36 cellular contexts compared by ENCODE assay signal in the genomic region with DNA sequence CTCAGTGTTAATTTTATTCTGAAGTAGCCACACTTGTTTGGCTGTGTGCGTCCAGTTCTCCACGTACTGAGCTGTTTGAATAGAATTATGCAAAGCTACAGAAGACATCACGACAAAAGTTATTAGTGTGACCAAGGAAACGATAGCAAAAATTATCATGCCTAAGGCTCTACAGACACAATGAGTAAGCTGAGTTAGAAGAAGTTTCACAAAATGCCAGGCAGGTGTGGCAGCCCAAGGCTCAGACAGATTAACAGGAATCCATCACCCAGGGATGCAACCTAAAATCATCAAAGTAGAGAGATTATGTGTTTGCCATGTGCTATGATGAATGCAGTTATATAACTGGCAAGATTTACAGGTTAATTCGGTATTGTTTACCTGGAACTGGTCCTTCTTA.
"Had no signal": no experiment of that assay in that cellular context is flagged by ENCODE, and none has a peak within 500 bp of the region (broad histone marks: within the 10 kb centered on the region; RNA-seq: fewer than 3 reads in every experiment).

No MANE protein-coding gene starts in this region.

- ATAC-seq: activated CD4-positive, alpha-beta T cell treated with anti-CD3 and anti-CD28 coated beads for 36 hours; activated CD4-positive, CD25-positive, alpha-beta regulatory T cell treated with anti-CD3 and anti-CD28 coated beads, Interleukin-2, amount 50 U/mL, for 24 hours; activated CD8-positive, alpha-beta memory T cell treated with anti-CD3 and anti-CD28 coated beads, Interleukin-2, amount 10 ng/mL, durations not matched to agents 7 days and 5 days; activated CD8-positive, alpha-beta T cell treated with anti-CD3 and anti-CD28 coated beads, Interleukin-2, amount 10 ng/mL, durations not matched to agents 7 days and 5 days; activated naive CD8-positive, alpha-beta T cell treated with anti-CD3 and anti-CD28 coated beads, Interleukin-2, amount 50 U/mL, for 24 hours; T-cell; WTC11 had no signal

- H3K27me3 Mint-ChIP-seq: activated CD4-positive, alpha-beta T cell treated with anti-CD3 and anti-CD28 coated beads, Interleukin-2, amount 10 ng/mL, durations not matched to agents 7 days and 5 days; activated naive CD4-positive, alpha-beta T cell treated with anti-CD3 and anti-CD28 coated beads, Interleukin-2, amount 50 U/mL, for 24 hours; activated naive CD8-positive, alpha-beta T cell; activated T-cell treated with anti-CD3 and anti-CD28 coated beads, Interleukin-2, amount 50 U/mL, for 24 hours had no signal

- H3K9me3 Mint-ChIP-seq: activated CD4-positive, alpha-beta memory T cell treated with anti-CD3 and anti-CD28 coated beads, Interleukin-2, amount 10 ng/mL, durations not matched to agents 7 days and 5 days; activated CD4-positive, alpha-beta T cell treated with anti-CD3 and anti-CD28 coated beads, Interleukin-2, amount 10 ng/mL, durations not matched to agents 7 days and 5 days; activated naive CD4-positive, alpha-beta T cell treated with anti-CD3 and anti-CD28 coated beads, Interleukin-2, amount 10 ng/mL, durations not matched to agents 7 days and 5 days; activated naive CD4-positive, alpha-beta T cell treated with anti-CD3 and anti-CD28 coated beads, Interleukin-2, amount 50 U/mL, for 24 hours; activated naive CD8-positive, alpha-beta T cell treated with anti-CD3 and anti-CD28 coated beads, Interleukin-2, amount 10 ng/mL, durations not matched to agents 7 days and 5 days; activated naive CD8-positive, alpha-beta T cell treated with anti-CD3 and anti-CD28 coated beads, Interleukin-2, amount 50 U/mL, for 24 hours; activated T-cell treated with anti-CD3 and anti-CD28 coated beads, Interleukin-2, amount 50 U/mL, for 24 hours; activated T-helper 2 cell treated with anti-CD3 and anti-CD28 coated beads, Interferon-gamma antibody, Interleukin-2, Interleukin-4, amounts not matched to agents 10 μg/mL and 5 μg/mL and 100 μg/mL, durations not matched to agents 14 hours and 24 hours and 36 hours; T-cell; T-helper 1 cell treated with Interleukin-12 subunit alpha and Interleukin-12 subunit beta and Interleukin-4 antibody, amounts not matched to agents 30 μg/mL and 1 μg/mL, for 36 hours; T-helper 2 cell treated with Interferon-gamma antibody and Interleukin-4, amounts not matched to agents 5 μg/mL and 100 μg/mL, for 36 hours had no signal

- H3K4me1 Mint-ChIP-seq: activated CD4-positive, alpha-beta memory T cell treated with anti-CD3 and anti-CD28 coated beads, Interleukin-2, amount 10 ng/mL, durations not matched to agents 7 days and 5 days; activated CD4-positive, alpha-beta T cell treated with anti-CD3 and anti-CD28 coated beads for 36 hours; activated CD4-positive, alpha-beta T cell treated with anti-CD3 and anti-CD28 coated beads, Interleukin-2, amount 10 ng/mL, durations not matched to agents 7 days and 5 days; activated CD8-positive, alpha-beta memory T cell treated with anti-CD3 and anti-CD28 coated beads, Interleukin-2, amount 10 ng/mL, durations not matched to agents 7 days and 5 days; activated naive CD4-positive, alpha-beta T cell treated with anti-CD3 and anti-CD28 coated beads, Interleukin-2, amount 10 ng/mL, durations not matched to agents 7 days and 5 days; activated naive CD4-positive, alpha-beta T cell treated with anti-CD3 and anti-CD28 coated beads, Interleukin-2, amount 50 U/mL, for 24 hours; activated naive CD8-positive, alpha-beta T cell treated with anti-CD3 and anti-CD28 coated beads, Interleukin-2, amount 10 ng/mL, durations not matched to agents 7 days and 5 days; activated naive CD8-positive, alpha-beta T cell treated with anti-CD3 and anti-CD28 coated beads, Interleukin-2, amount 50 U/mL, for 24 hours; T-cell; WTC11 had no signal

- H3K27ac Mint-ChIP-seq: activated CD4-positive, alpha-beta memory T cell treated with anti-CD3 and anti-CD28 coated beads, Interleukin-2, amount 10 ng/mL, durations not matched to agents 7 days and 5 days; activated CD4-positive, alpha-beta T cell treated with anti-CD3 and anti-CD28 coated beads for 36 hours; activated CD4-positive, alpha-beta T cell treated with anti-CD3 and anti-CD28 coated beads, Interleukin-2, amount 10 ng/mL, durations not matched to agents 7 days and 5 days; activated CD8-positive, alpha-beta memory T cell treated with anti-CD3 and anti-CD28 coated beads, Interleukin-2, amount 10 ng/mL, durations not matched to agents 7 days and 5 days; activated CD8-positive, alpha-beta T cell treated with anti-CD3 and anti-CD28 coated beads, Interleukin-2, amount 10 ng/mL, durations not matched to agents 7 days and 5 days; activated naive CD4-positive, alpha-beta T cell treated with anti-CD3 and anti-CD28 coated beads, Interleukin-2, amount 10 ng/mL, durations not matched to agents 7 days and 5 days; activated naive CD4-positive, alpha-beta T cell treated with anti-CD3 and anti-CD28 coated beads, Interleukin-2, amount 50 U/mL, for 24 hours; activated naive CD8-positive, alpha-beta T cell; activated naive CD8-positive, alpha-beta T cell treated with anti-CD3 and anti-CD28 coated beads, Interleukin-2, amount 10 ng/mL, durations not matched to agents 7 days and 5 days; activated naive CD8-positive, alpha-beta T cell treated with anti-CD3 and anti-CD28 coated beads, Interleukin-2, amount 50 U/mL, for 24 hours; activated T-cell treated with anti-CD3 and anti-CD28 coated beads, Interleukin-2, amount 50 U/mL, for 24 hours; activated T-helper 2 cell treated with anti-CD3 and anti-CD28 coated beads, Interferon-gamma antibody, Interleukin-2, Interleukin-4, amounts not matched to agents 10 μg/mL and 5 μg/mL and 100 μg/mL, durations not matched to agents 14 hours and 24 hours and 36 hours; T-cell; T-helper 1 cell treated with Interleukin-12 subunit alpha and Interleukin-12 subunit beta and Interleukin-4 antibody, amounts not matched to agents 30 μg/mL and 1 μg/mL, for 36 hours; T-helper 2 cell treated with Interferon-gamma antibody and Interleukin-4, amounts not matched to agents 5 μg/mL and 100 μg/mL, for 36 hours; WTC11 had no signal

- DNase-seq: activated CD4-positive, alpha-beta memory T cell treated with anti-CD3 and anti-CD28 coated beads, Interleukin-2, amount 10 ng/mL, durations not matched to agents 7 days and 5 days; activated CD4-positive, alpha-beta T cell treated with anti-CD3 and anti-CD28 coated beads for 1 hour; activated CD4-positive, alpha-beta T cell treated with anti-CD3 and anti-CD28 coated beads for 36 hours; activated CD4-positive, alpha-beta T cell treated with anti-CD3 and anti-CD28 coated beads for 48 hours; activated CD4-positive, alpha-beta T cell treated with anti-CD3 and anti-CD28 coated beads, Interleukin-2, amount 10 ng/mL, durations not matched to agents 7 days and 5 days; activated CD4-positive, alpha-beta T cell treated with anti-CD3 and anti-CD28 coated beads, Interleukin-2, amount 50 U/mL, for 48 hours; activated CD4-positive, CD25-positive, alpha-beta regulatory T cell; activated CD8-positive, alpha-beta memory T cell treated with anti-CD3 and anti-CD28 coated beads for 24 hours; activated CD8-positive, alpha-beta memory T cell treated with anti-CD3 and anti-CD28 coated beads, Interleukin-2, amount 10 ng/mL, durations not matched to agents 7 days and 5 days; activated CD8-positive, alpha-beta memory T cell treated with anti-CD3 and anti-CD28 coated beads, Interleukin-2, amount 50 U/mL, for 48 hours; activated CD8-positive, alpha-beta T cell treated with anti-CD3 and anti-CD28 coated beads, Interleukin-2, amount 10 ng/mL, durations not matched to agents 7 days and 5 days; activated effector memory CD4-positive, alpha-beta T cell treated with Interleukin-2 at 50 U/mL for 16 hours; activated gamma-delta T cell; activated naive CD4-positive, alpha-beta T cell treated with anti-CD3 and anti-CD28 coated beads, Interleukin-2, amount 10 ng/mL, durations not matched to agents 7 days and 5 days; activated naive CD4-positive, alpha-beta T cell treated with Interleukin-2 at 50 U/mL for 16 hours; activated naive CD8-positive, alpha-beta T cell treated with anti-CD3 and anti-CD28 coated beads, Interleukin-2, amount 10 ng/mL, durations not matched to agents 7 days and 5 days; activated naive CD8-positive, alpha-beta T cell treated with anti-CD3 and anti-CD28 coated beads, Interleukin-2, amount 50 U/mL, for 24 hours; activated T-cell treated with anti-CD3 and anti-CD28 coated beads, Interleukin-2, amount 50 U/mL, for 24 hours; activated T-cell treated with anti-CD3 and anti-CD28 coated beads, Interleukin-2, amount 50 U/mL, for 48 hours; amygdala; anterior cingulate cortex; brain microvascular endothelial cell; central memory CD4-positive, alpha-beta T cell; T-cell; T-helper 2 cell; T-helper 9 cell; WERI-Rb-1 had no signal

- H3K27me3 ChIP-seq: ascending aorta, brain microvascular endothelial cell, breast epithelium had no signal

- H3K36me3 Mint-ChIP-seq: activated CD8-positive, alpha-beta memory T cell treated with anti-CD3 and anti-CD28 coated beads, Interleukin-2, amount 10 ng/mL, durations not matched to agents 7 days and 5 days; activated naive CD4-positive, alpha-beta T cell treated with anti-CD3 and anti-CD28 coated beads, Interleukin-2, amount 10 ng/mL, durations not matched to agents 7 days and 5 days; activated naive CD4-positive, alpha-beta T cell treated with anti-CD3 and anti-CD28 coated beads, Interleukin-2, amount 50 U/mL, for 24 hours; activated naive CD8-positive, alpha-beta T cell; activated naive CD8-positive, alpha-beta T cell treated with anti-CD3 and anti-CD28 coated beads, Interleukin-2, amount 10 ng/mL, durations not matched to agents 7 days and 5 days; T-cell had no signal

- H3K9me3 ChIP-seq: ascending aorta, breast epithelium had no signal

- H3K4me3 Mint-ChIP-seq: activated CD4-positive, alpha-beta memory T cell treated with anti-CD3 and anti-CD28 coated beads, Interleukin-2, amount 10 ng/mL, durations not matched to agents 7 days and 5 days; activated CD4-positive, alpha-beta T cell treated with anti-CD3 and anti-CD28 coated beads for 36 hours; activated CD4-positive, alpha-beta T cell treated with anti-CD3 and anti-CD28 coated beads, Interleukin-2, amount 10 ng/mL, durations not matched to agents 7 days and 5 days; activated CD8-positive, alpha-beta memory T cell treated with anti-CD3 and anti-CD28 coated beads, Interleukin-2, amount 10 ng/mL, durations not matched to agents 7 days and 5 days; activated CD8-positive, alpha-beta T cell treated with anti-CD3 and anti-CD28 coated beads, Interleukin-2, amount 10 ng/mL, durations not matched to agents 7 days and 5 days; activated naive CD4-positive, alpha-beta T cell treated with anti-CD3 and anti-CD28 coated beads, Interleukin-2, amount 10 ng/mL, durations not matched to agents 7 days and 5 days; activated naive CD4-positive, alpha-beta T cell treated with anti-CD3 and anti-CD28 coated beads, Interleukin-2, amount 50 U/mL, for 24 hours; activated naive CD8-positive, alpha-beta T cell; activated naive CD8-positive, alpha-beta T cell treated with anti-CD3 and anti-CD28 coated beads, Interleukin-2, amount 10 ng/mL, durations not matched to agents 7 days and 5 days; activated naive CD8-positive, alpha-beta T cell treated with anti-CD3 and anti-CD28 coated beads, Interleukin-2, amount 50 U/mL, for 24 hours; activated T-cell treated with anti-CD3 and anti-CD28 coated beads, Interleukin-2, amount 50 U/mL, for 24 hours; T-cell; T-helper 1 cell treated with Interleukin-12 subunit alpha and Interleukin-12 subunit beta and Interleukin-4 antibody, amounts not matched to agents 30 μg/mL and 1 μg/mL, for 36 hours; T-helper 2 cell treated with Interferon-gamma antibody and Interleukin-4, amounts not matched to agents 5 μg/mL and 100 μg/mL, for 36 hours; WTC11 had no signal

- H3K4me3 ChIP-seq: ascending aorta, breast epithelium had no signal

- H3K27ac ChIP-seq: ascending aorta, brain microvascular endothelial cell, breast epithelium, WERI-Rb-1 had no signal

- H3K36me3 ChIP-seq: ascending aorta, brain microvascular endothelial cell, breast epithelium, WERI-Rb-1 had no signal
